12 cellular contexts compared by ENCODE assay signal in the genomic region with DNA sequence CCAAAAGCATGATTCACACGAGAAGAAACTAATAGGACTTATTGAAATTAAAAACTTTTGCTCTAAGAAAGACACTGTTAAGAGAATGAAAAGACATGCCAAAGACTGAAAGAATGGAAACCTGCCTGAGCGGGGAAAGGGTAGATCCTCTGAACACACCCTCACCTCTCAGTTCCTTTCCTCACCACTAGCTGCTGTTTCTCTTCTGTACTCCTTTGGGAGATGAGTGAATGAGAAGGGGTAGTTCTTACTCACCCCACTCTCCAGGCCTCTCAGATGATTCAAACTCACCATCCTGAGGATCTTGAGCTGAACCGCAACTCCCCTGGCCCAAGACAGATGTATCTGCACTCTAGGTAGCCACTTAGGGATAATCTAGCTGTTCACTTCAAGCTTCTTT. TPM values are rescaled to one million over a fixed set of nuclear protein-coding genes. Genes with fewer than 3 reads are reported as not detected.
DNase-seq lines count a peak whose midpoint lies in the region; ATAC-seq and TF ChIP-seq lines count a peak whose summit lies in the region.
"Had no signal": no experiment of that assay in that cellular context is flagged by ENCODE, and none has a peak within 500 bp of the region (broad histone marks: within the 10 kb centered on the region; RNA-seq: fewer than 3 reads in every experiment).

No MANE protein-coding gene starts in this region.

- no peak overlapping the region for H3K9ac ChIP-seq in mesendoderm (ENCODE audit: low read length)

- no peaks in the 10 kb centered on the region for H3K79me1 ChIP-seq in mesendoderm (ENCODE audit: low read length)

- DNase-seq in NAMALWA (ENCODE audit: low spot score) (peak; percentile 40), mesendoderm (peak; percentile 41)
- no peak for DNase-seq in CD4-positive, alpha-beta T cell
- no peak for DNase-seq in activated CD8-positive, alpha-beta memory T cell treated with anti-CD3 and anti-CD28 coated beads, Interleukin-2, amount 10 ng/mL, durations not matched to agents 7 days and 5 days
- DNase-seq in T-helper 2 cell treated with Interferon-gamma antibody and Interleukin-4, amounts not matched to agents 5 μg/mL and 100 μg/mL, for 36 hours (ENCODE audit: low spot score) = no peak
- no peak for DNase-seq in activated effector memory CD4-positive, alpha-beta T cell treated with Interleukin-2 at 50 U/mL for 16 hours
- DNase-seq: activated CD8-positive, alpha-beta memory T cell treated with anti-CD3 and anti-CD28 coated beads, Interleukin-2, amount 50 U/mL, for 4 hours; effector CD8-positive, alpha-beta T cell; NCI-H1694 treated with DMSO at 0.1 percent for 48 hours had no signal

- no peak overlapping the region for H4K5ac ChIP-seq in mesendoderm (ENCODE audit: low read length)

- POLR2A ChIA-PET in CD4-positive, alpha-beta T cell (lab: Charles Lee) = no interaction called here

- no peaks in the 10 kb centered on the region for H3K79me2 ChIP-seq in mesendoderm (ENCODE audit: control insufficient read depth, insufficient read depth, low read length)

- H3K4me2 ChIP-seq in mesendoderm (ENCODE audit: low read length) = no peak overlapping the region

- intact Hi-C loops in CD4-positive, alpha-beta T cell (cut with DNase I, micrococcal nuclease) = loop anchor here (2.0 to 10.0 kb wide), 3 partner anchors 46 to 1362 kb away; no protein-coding TSS in a partner anchor

- no peak overlapping the region for H2BK120ac ChIP-seq in mesendoderm (ENCODE audit: low read depth, low read length)

- H3K23ac ChIP-seq in mesendoderm (ENCODE audit: low read length) = no peak overlapping the region

- no peaks in the 10 kb centered on the region for H3K9me3 Mint-ChIP-seq in CD4-positive, alpha-beta T cell
- H3K9me3 Mint-ChIP-seq in activated CD8-positive, alpha-beta memory T cell treated with anti-CD3 and anti-CD28 coated beads, Interleukin-2, amount 10 ng/mL, durations not matched to agents 7 days and 5 days (ENCODE audit: low read depth) = no peaks in the 10 kb centered on the region
- no peaks in the 10 kb centered on the region for H3K9me3 Mint-ChIP-seq in T-helper 2 cell treated with Interferon-gamma antibody and Interleukin-4, amounts not matched to agents 5 μg/mL and 100 μg/mL, for 36 hours

- ATAC-seq in GM19023 (IDR thresholded peaks at IDR 0.05; ENCODE audit: unreplicated experiment) = peak; percentile 84
- peak; percentile 87 for ATAC-seq in HG02588 (IDR thresholded peaks at IDR 0.05; ENCODE audit: unreplicated experiment)
- ATAC-seq in CD4-positive, alpha-beta T cell (ENCODE audit: poor library complexity) = no peak
- no peak for ATAC-seq in activated CD8-positive, alpha-beta memory T cell treated with anti-CD3 and anti-CD28 coated beads, Interleukin-2, amount 10 ng/mL, durations not matched to agents 7 days and 5 days

- no peak overlapping the region for H3K27ac ChIP-seq in mesendoderm (ENCODE audit: low read depth, low read length)
- H3K27ac ChIP-seq in CD4-positive, alpha-beta T cell (ENCODE audit: low read depth, low read length) = no peak overlapping the region

- no peak overlapping the region for H4K8ac ChIP-seq in mesendoderm (ENCODE audit: low read depth, low read length)

- WGBS in mesendoderm (ENCODE audit: extremely low coverage, insufficient coverage, low lambda C conversion rate) = no CpG with 5 or more reads among the region's 3 CpGs

- H3K36me3 ChIP-seq in mesendoderm (ENCODE audit: control insufficient read depth, insufficient read depth, low read length) = no peaks in the 10 kb centered on the region

- no peaks in the 10 kb centered on the region for H3K36me3 Mint-ChIP-seq in CD4-positive, alpha-beta T cell (ENCODE audit: low read depth)
- no peaks in the 10 kb centered on the region for H3K36me3 Mint-ChIP-seq in activated CD8-positive, alpha-beta memory T cell treated with anti-CD3 and anti-CD28 coated beads, Interleukin-2, amount 10 ng/mL, durations not matched to agents 7 days and 5 days
- H3K36me3 Mint-ChIP-seq in T-helper 2 cell treated with Interferon-gamma antibody and Interleukin-4, amounts not matched to agents 5 μg/mL and 100 μg/mL, for 36 hours (ENCODE audit: low read depth) = no peaks in the 10 kb centered on the region

- H3K27ac Mint-ChIP-seq in CD4-positive, alpha-beta T cell = no peak overlapping the region
- no peak overlapping the region for H3K27ac Mint-ChIP-seq in activated CD8-positive, alpha-beta memory T cell treated with anti-CD3 and anti-CD28 coated beads, Interleukin-2, amount 10 ng/mL, durations not matched to agents 7 days and 5 days
- no peak overlapping the region for H3K27ac Mint-ChIP-seq in T-helper 2 cell treated with Interferon-gamma antibody and Interleukin-4, amounts not matched to agents 5 μg/mL and 100 μg/mL, for 36 hours

- CTCF ChIA-PET in CD4-positive, alpha-beta T cell (lab: Charles Lee) = interaction anchor here (1.3 kb wide), 1 partner anchor 47 kb away, joined by 3 read pairs; no protein-coding TSS in a partner anchor
- CTCF ChIA-PET in activated CD8-positive, alpha-beta memory T cell treated with anti-CD3 and anti-CD28 coated beads, Interleukin-2, amount 10 ng/mL, durations not matched to agents 7 days and 5 days (lab: Charles Lee) = no interaction called here

- H3K56ac ChIP-seq in mesendoderm (ENCODE audit: low read length) = no peak overlapping the region

- H3K4ac ChIP-seq in mesendoderm (ENCODE audit: low read depth, low read length) = no peak overlapping the region

- no peak overlapping the region for H3K4me3 Mint-ChIP-seq in CD4-positive, alpha-beta T cell
- no peak overlapping the region for H3K4me3 Mint-ChIP-seq in activated CD8-positive, alpha-beta memory T cell treated with anti-CD3 and anti-CD28 coated beads, Interleukin-2, amount 10 ng/mL, durations not matched to agents 7 days and 5 days
- no peak overlapping the region for H3K4me3 Mint-ChIP-seq in T-helper 2 cell treated with Interferon-gamma antibody and Interleukin-4, amounts not matched to agents 5 μg/mL and 100 μg/mL, for 36 hours

- H2BK5ac ChIP-seq in mesendoderm (ENCODE audit: low read length) = no peak overlapping the region

- no peaks in the 10 kb centered on the region for H3K9me3 ChIP-seq in CD4-positive, alpha-beta T cell (ENCODE audit: control insufficient read depth, low read length)

- no peak overlapping the region for H3K4me3 ChIP-seq in mesendoderm (ENCODE audit: low read length)
- H3K4me3 ChIP-seq: lung had no signal

- no peak overlapping the region for H3K18ac ChIP-seq in mesendoderm (ENCODE audit: low read length)

- H2BK15ac ChIP-seq in mesendoderm (replicated peaks; ENCODE audit: low read depth) = no peak overlapping the region

- peaks cover 19% of the 10 kb centered on the region for H3K27me3 Mint-ChIP-seq in CD4-positive, alpha-beta T cell
- H3K27me3 Mint-ChIP-seq in activated CD8-positive, alpha-beta memory T cell treated with anti-CD3 and anti-CD28 coated beads, Interleukin-2, amount 10 ng/mL, durations not matched to agents 7 days and 5 days = peaks cover 14% of the 10 kb centered on the region
- H3K27me3 Mint-ChIP-seq in T-helper 2 cell treated with Interferon-gamma antibody and Interleukin-4, amounts not matched to agents 5 μg/mL and 100 μg/mL, for 36 hours (ENCODE audit: low read depth) = no peaks in the 10 kb centered on the region

- no peaks in the 10 kb centered on the region for H3K4me1 ChIP-seq in mesendoderm (ENCODE audit: control insufficient read depth, low read depth, low read length)

- H3K27me3 ChIP-seq in mesendoderm (ENCODE audit: insufficient read depth, low read length, poor library complexity) = no peaks in the 10 kb centered on the region
- H3K27me3 ChIP-seq in CD4-positive, alpha-beta T cell (ENCODE audit: control insufficient read depth, insufficient read depth, low read length) = peaks cover 5% of the 10 kb centered on the region

- TF ChIP-seq CTCF in CD4-positive, alpha-beta T cell (IDR thresholded peaks at IDR 0.05) = no peak

- H2AK5ac ChIP-seq in mesendoderm (ENCODE audit: low read length) = no peak overlapping the region

- no peaks in the 10 kb centered on the region for H3K4me1 Mint-ChIP-seq in CD4-positive, alpha-beta T cell (ENCODE audit: low read depth)
- no peaks in the 10 kb centered on the region for H3K4me1 Mint-ChIP-seq in activated CD8-positive, alpha-beta memory T cell treated with anti-CD3 and anti-CD28 coated beads, Interleukin-2, amount 10 ng/mL, durations not matched to agents 7 days and 5 days
- no peaks in the 10 kb centered on the region for H3K4me1 Mint-ChIP-seq in T-helper 2 cell treated with Interferon-gamma antibody and Interleukin-4, amounts not matched to agents 5 μg/mL and 100 μg/mL, for 36 hours (ENCODE audit: low read depth)

RNA-seq across cellular contexts. Expression of a gene that starts 41.9 kb away (rescaled TPM):
- 0.17 TPM for polyA plus RNA-seq in mesendoderm (2013, experiment 1 of 2)
- polyA plus RNA-seq in mesendoderm (2013, experiment 2 of 2) = 0.14 TPM
- total RNA-seq in CD4-positive, alpha-beta T cell = not detected
- total RNA-seq in activated CD8-positive, alpha-beta memory T cell treated with anti-CD3 and anti-CD28 coated beads, Interleukin-2, amount 10 ng/mL, durations not matched to agents 7 days and 5 days = under 1 TPM in 1 of 2 experiments, not detected in 1; 0.07 TPM

Comparison
In these comparisons a context has a peak if more than half of its experiments do, and no peak if none do; other contexts are left out.
1. ATAC-seq: peak in GM19023 (single experiment) and HG02588 (single experiment); none in CD4-positive, alpha-beta T cell (single experiment) and activated CD8-positive, alpha-beta memory T cell treated with anti-CD3 and anti-CD28 coated beads, Interleukin-2, amount 10 ng/mL, durations not matched to agents 7 days and 5 days (single experiment).
2. DNase-seq: peak in NAMALWA (single experiment) and mesendoderm (single experiment); none in CD4-positive, alpha-beta T cell (0 of 10), activated CD8-positive, alpha-beta memory T cell treated with anti-CD3 and anti-CD28 coated beads, Interleukin-2, amount 10 ng/mL, durations not matched to agents 7 days and 5 days (single experiment), T-helper 2 cell treated with Interferon-gamma antibody and Interleukin-4, amounts not matched to agents 5 μg/mL and 100 μg/mL, for 36 hours (single experiment) and activated effector memory CD4-positive, alpha-beta T cell treated with Interleukin-2 at 50 U/mL for 16 hours (single experiment).